11 cellular contexts compared by ENCODE assay signal in the genomic region with DNA sequence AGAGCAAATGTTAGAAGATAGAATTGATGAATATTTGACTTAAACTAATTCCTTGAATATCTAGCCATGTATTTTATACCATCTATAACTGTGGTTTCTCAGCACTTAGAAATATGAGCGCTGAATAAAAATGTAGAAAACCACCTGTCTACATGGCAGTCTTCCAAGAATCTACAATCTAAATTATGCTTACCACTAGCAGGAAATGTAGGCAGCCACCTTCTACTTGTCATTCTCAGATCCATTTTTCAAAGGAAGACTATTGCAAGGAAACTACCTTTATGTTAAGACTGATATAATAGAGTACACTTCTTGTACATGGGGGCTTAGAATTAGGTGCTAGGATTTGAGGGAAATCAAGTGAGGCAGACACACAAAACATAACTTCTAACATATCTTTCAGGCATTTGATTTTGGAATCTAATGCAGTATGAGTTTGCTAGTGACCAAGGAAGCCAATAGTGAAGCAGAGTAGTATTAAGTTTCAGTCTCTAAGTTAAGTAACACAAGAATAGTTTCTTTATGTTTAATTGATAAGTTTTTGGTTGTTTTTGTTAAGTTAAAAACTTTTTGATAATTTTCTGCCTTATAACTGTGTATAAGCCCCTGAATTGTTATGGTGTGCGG.
DNase-seq lines count a peak whose midpoint lies in the region; ATAC-seq, FAIRE-seq and TF ChIP-seq lines count a peak whose summit lies in the region.
"Had no signal": no experiment of that assay in that cellular context is flagged by ENCODE, and none has a peak within 500 bp of the region (broad histone marks: within the 10 kb centered on the region; RNA-seq: fewer than 3 reads in every experiment).

No MANE protein-coding gene starts in this region.

- ATAC-seq in GM21447 (IDR thresholded peaks at IDR 0.05; ENCODE audit: unreplicated experiment) (peak; percentile 65), HG02588 (IDR thresholded peaks at IDR 0.05; ENCODE audit: unreplicated experiment) (no peak), GM19467 (IDR thresholded peaks at IDR 0.05; ENCODE audit: unreplicated experiment) (no peak)

- FAIRE-seq in GM12891 (lab: Jason Lieb, UNC), result peak; percentile 57

- no peak for TF ChIP-seq POLR2A in GM12891 (IDR thresholded peaks at IDR 0.05; ENCODE audit: low read depth, low read length)

- DNase-seq in GM12891 (ENCODE audit: insufficient read length, low spot score) (no peak), NCI-H2227 (lab: John Stamatoyannopoulos, UW; ENCODE audit: unreplicated experiment) (peak; percentile 33), cerebellum (ENCODE audit: low spot score) (peak; percentile 8), ecto neural progenitor cell (ENCODE audit: low spot score) (no peak), NCI-H2196 (lab: John Stamatoyannopoulos, UW; ENCODE audit: unreplicated experiment) (no peak)
- DNase-seq: IMR-90, midbrain, T1000 had no signal

TF ChIP-seq in GM12891, 5 proteins besides CTCF, POLR2A, EP300 and RAD21:
- TF ChIP-seq PAX5 (IDR thresholded peaks at IDR 0.05; ENCODE audit: insufficient read depth, low read length, severe bottlenecking) (no peak), SPI1 (IDR thresholded peaks at IDR 0.05; ENCODE audit: low read depth, low read length) (no peak), POLR2AphosphoS5 (IDR thresholded peaks at IDR 0.05; ENCODE audit: low read depth, low read length) (no peak), POU2F2 (IDR thresholded peaks at IDR 0.05; ENCODE audit: low read depth, low read length) (no peak), TAF1 (IDR thresholded peaks at IDR 0.05; ENCODE audit: low read depth, low read length) (no peak)
TF ChIP-seq in GM12891: peak in this region for 0.

Comparison
In these comparisons a context has a peak if more than half of its experiments do, and no peak if none do; other contexts are left out.
1. DNase-seq: peak in NCI-H2227 (single experiment) and cerebellum (single experiment); none in GM12891 (single experiment), ecto neural progenitor cell (single experiment) and NCI-H2196 (single experiment).